Comparison of ENCODE assay signal across 22 cellular contexts in the genomic region with DNA sequence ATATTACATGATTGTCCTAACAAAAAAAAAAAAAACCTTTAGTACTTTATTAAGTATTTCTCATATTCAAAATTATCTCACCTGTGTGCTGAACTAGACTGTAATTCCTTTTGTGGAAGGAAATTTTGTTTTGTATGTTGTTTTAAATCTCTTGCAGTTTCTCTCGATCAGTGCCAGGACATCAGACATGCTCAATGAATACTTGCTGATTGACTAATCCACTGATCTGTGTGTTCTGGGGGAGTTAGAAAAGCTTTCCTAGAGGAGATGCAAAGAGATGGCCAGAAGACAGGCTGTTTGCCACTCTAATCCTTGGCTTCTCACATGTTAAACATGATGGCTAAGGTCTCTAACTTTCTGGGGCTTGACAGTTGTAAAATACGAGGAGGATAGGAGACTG.
"Had no signal": no experiment of that assay in that cellular context is flagged by ENCODE, and none has a peak within 500 bp of the region (broad histone marks: within the 10 kb centered on the region; RNA-seq: fewer than 3 reads in every experiment).

No MANE protein-coding gene starts in this region.

- H3K36me3 Mint-ChIP-seq: activated naive CD8-positive, alpha-beta T cell had no signal

- H3K27ac Mint-ChIP-seq: activated B cell treated with CpG ODN at 0.5 μM for 24 hours; activated CD4-positive, alpha-beta memory T cell treated with anti-CD3 and anti-CD28 coated beads, Interleukin-2, amount 10 ng/mL, durations not matched to agents 7 days and 5 days; activated CD4-positive, alpha-beta T cell treated with anti-CD3 and anti-CD28 coated beads, Interleukin-2, amount 10 ng/mL, durations not matched to agents 7 days and 5 days; activated naive CD4-positive, alpha-beta T cell treated with anti-CD3 and anti-CD28 coated beads for 36 hours; activated naive CD8-positive, alpha-beta T cell; activated T-helper 17 cell treated with anti-CD3 and anti-CD28 coated beads, Interleukin-2, amount 50 U/mL, for 72 hours; T-helper 17 cell had no signal

- H3K4me3 Mint-ChIP-seq: activated B cell treated with CpG ODN at 0.5 μM for 24 hours; activated CD4-positive, alpha-beta memory T cell treated with anti-CD3 and anti-CD28 coated beads, Interleukin-2, amount 10 ng/mL, durations not matched to agents 7 days and 5 days; activated CD4-positive, alpha-beta T cell treated with anti-CD3 and anti-CD28 coated beads, Interleukin-2, amount 10 ng/mL, durations not matched to agents 7 days and 5 days; activated naive CD4-positive, alpha-beta T cell treated with anti-CD3 and anti-CD28 coated beads for 36 hours; activated naive CD8-positive, alpha-beta T cell; activated T-helper 17 cell treated with anti-CD3 and anti-CD28 coated beads, Interleukin-2, amount 50 U/mL, for 72 hours; T-helper 17 cell had no signal

- DNase-seq: activated B cell treated with CpG ODN at 0.5 μM for 24 hours; activated CD4-positive, alpha-beta memory T cell treated with anti-CD3 and anti-CD28 coated beads, Interleukin-2, amount 10 ng/mL, durations not matched to agents 7 days and 5 days; activated CD4-positive, alpha-beta T cell treated with anti-CD3 and anti-CD28 coated beads for 1 hour; activated CD4-positive, alpha-beta T cell treated with anti-CD3 and anti-CD28 coated beads, Interleukin-2, amount 10 ng/mL, durations not matched to agents 7 days and 5 days; activated gamma-delta T cell; activated naive CD4-positive, alpha-beta T cell treated with anti-CD3 and anti-CD28 coated beads for 36 hours; activated T-cell treated with anti-CD3 and anti-CD28 coated beads for 4 hours; activated T-cell treated with anti-CD3 and anti-CD28 coated beads, Interleukin-2, amount 50 U/mL, for 48 hours; Kasumi-1; KBM-7; NCI-H1105 treated with DMSO at 0.1 percent for 48 hours; NCI-H1436 treated with DMSO at 0.1 percent for 48 hours; NCI-H187; NCI-H2081; NCI-H446; NCI-H524; NCI-H748 treated with DMSO at 0.1 percent for 48 hours; SIG-M5; T-helper 17 cell; T-helper 9 cell had no signal

- H3K9me3 Mint-ChIP-seq: activated B cell treated with CpG ODN at 0.5 μM for 24 hours; activated CD4-positive, alpha-beta memory T cell treated with anti-CD3 and anti-CD28 coated beads, Interleukin-2, amount 10 ng/mL, durations not matched to agents 7 days and 5 days; activated CD4-positive, alpha-beta T cell treated with anti-CD3 and anti-CD28 coated beads, Interleukin-2, amount 10 ng/mL, durations not matched to agents 7 days and 5 days; activated naive CD4-positive, alpha-beta T cell treated with anti-CD3 and anti-CD28 coated beads for 36 hours; activated T-helper 17 cell treated with anti-CD3 and anti-CD28 coated beads, Interleukin-2, amount 50 U/mL, for 72 hours had no signal

- ATAC-seq: activated T-helper 17 cell treated with anti-CD3 and anti-CD28 coated beads, Interleukin-2, amount 50 U/mL, for 72 hours; T-helper 17 cell had no signal

- H3K4me1 Mint-ChIP-seq: activated B cell treated with CpG ODN at 0.5 μM for 24 hours; activated CD4-positive, alpha-beta memory T cell treated with anti-CD3 and anti-CD28 coated beads, Interleukin-2, amount 10 ng/mL, durations not matched to agents 7 days and 5 days; activated CD4-positive, alpha-beta T cell treated with anti-CD3 and anti-CD28 coated beads, Interleukin-2, amount 10 ng/mL, durations not matched to agents 7 days and 5 days; activated T-helper 17 cell treated with anti-CD3 and anti-CD28 coated beads, Interleukin-2, amount 50 U/mL, for 72 hours; T-helper 17 cell had no signal
